23 cellular contexts compared by ENCODE assay signal in the genomic region with DNA sequence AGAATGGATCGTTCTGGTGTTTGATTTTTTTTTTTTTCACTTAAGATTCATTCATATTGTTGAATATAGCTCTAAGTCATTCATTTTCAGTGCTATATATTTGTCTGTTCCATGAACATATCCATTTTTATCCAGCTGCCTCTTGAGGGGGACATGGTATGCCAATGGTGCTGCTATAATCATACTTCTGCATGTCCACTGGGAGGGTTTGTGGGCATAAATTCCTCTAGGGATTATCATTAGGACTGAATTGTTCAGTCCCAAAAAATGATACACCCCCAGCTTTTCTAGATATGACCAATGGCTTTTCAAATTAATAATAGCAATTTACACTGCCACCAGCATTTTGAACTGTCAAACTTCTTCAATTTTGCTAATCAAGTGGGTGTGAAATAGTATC.
"Had no signal": no experiment of that assay in that cellular context is flagged by ENCODE, and none has a peak within 500 bp of the region (broad histone marks: within the 10 kb centered on the region; RNA-seq: fewer than 3 reads in every experiment).

No MANE protein-coding gene starts in this region.

- DNase-seq: activated CD4-positive, alpha-beta T cell treated with anti-CD3 and anti-CD28 coated beads for 4 hours; activated CD4-positive, CD25-positive, alpha-beta regulatory T cell; activated CD8-positive, alpha-beta memory T cell treated with anti-CD3 and anti-CD28 coated beads, Interleukin-2, amount 50 U/mL, for 4 hours; activated CD8-positive, alpha-beta T cell treated with anti-CD3 and anti-CD28 coated beads for 36 hours; activated gamma-delta T cell treated with Interleukin-2 at 50 U/mL for 16 hours; activated naive CD4-positive, alpha-beta T cell treated with anti-CD3 and anti-CD28 coated beads, Interleukin-2, amount 50 U/mL, for 16 hours; activated naive CD8-positive, alpha-beta T cell treated with anti-CD3 and anti-CD28 coated beads, Interleukin-2, amount 10 ng/mL, durations not matched to agents 7 days and 5 days; activated T-cell treated with anti-CD3 and anti-CD28 coated beads, Interleukin-2, amount 50 U/mL, for 72 hours; aorta; MM.1S; NCI-H1105; NCI-H1436; NCI-H1694 treated with DMSO at 0.1 percent for 48 hours; NCI-H2029 treated with DMSO at 0.1 percent for 48 hours; NCI-H446; NCI-H524; Peyer's patch; SHP77; T-cell; T-helper 2 cell; T1000 had no signal

- H3K36me3 ChIP-seq: Peyer's patch, SJSA1 had no signal

- H3K4me1 ChIP-seq: Peyer's patch had no signal

- ATAC-seq: activated CD8-positive, alpha-beta T cell treated with anti-CD3 and anti-CD28 coated beads for 36 hours; activated T-cell treated with anti-CD3 and anti-CD28 coated beads, Interleukin-2, amount 50 U/mL, for 72 hours; T-cell had no signal

- H3K27me3 ChIP-seq: Peyer's patch, SJSA1 had no signal

- H3K9me3 ChIP-seq: Peyer's patch, SJSA1 had no signal

- H3K27ac ChIP-seq: Peyer's patch, RWPE1, SJSA1 had no signal

- H3K4me3 ChIP-seq: Peyer's patch, SJSA1 had no signal
